Comparison of ENCODE assay signal across 25 cellular contexts in the genomic region with DNA sequence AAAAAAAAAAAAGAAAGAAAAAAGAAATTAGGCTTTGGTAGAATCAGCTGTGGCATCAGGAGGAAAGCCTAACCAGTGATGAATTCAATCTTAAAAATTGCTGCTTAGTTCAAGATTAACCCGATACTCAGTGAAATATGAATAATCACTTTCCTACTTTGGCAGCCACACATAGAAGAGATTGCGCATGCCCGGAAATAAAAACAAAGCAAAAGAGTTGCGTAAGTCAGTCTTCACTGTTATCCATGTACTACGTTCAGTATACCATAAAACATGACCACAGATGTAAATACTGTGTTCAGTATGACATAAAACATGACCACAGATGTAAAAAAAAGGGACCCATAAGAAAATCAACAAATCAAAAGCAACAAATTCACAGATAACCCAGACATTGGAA. TPM values are rescaled to one million over a fixed set of nuclear protein-coding genes. Genes with fewer than 3 reads are reported as not detected.
DNase-seq lines count a peak whose midpoint lies in the region; ATAC-seq, FAIRE-seq and TF ChIP-seq lines count a peak whose summit lies in the region.
"Had no signal": no experiment of that assay in that cellular context is flagged by ENCODE, and none has a peak within 500 bp of the region (broad histone marks: within the 10 kb centered on the region; RNA-seq: fewer than 3 reads in every experiment).

No MANE protein-coding gene starts in this region.

- TF ChIP-seq CTCF in bronchial epithelial cell (IDR thresholded peaks at IDR 0.05; ENCODE audit: insufficient read depth, low read length, severe bottlenecking) (no peak), WTC11 (IDR thresholded peaks at IDR 0.05) (no peak)

- H3K36me3 ChIP-seq in bronchial epithelial cell (ENCODE audit: control insufficient read depth, insufficient read depth, low read length): no peaks in the 10 kb centered on the region
- H3K36me3 ChIP-seq: BE2C, heart left ventricle, suprapubic skin had no signal

- no peaks in the 10 kb centered on the region for H3K27me3 ChIP-seq in bronchial epithelial cell (ENCODE audit: control insufficient read depth, insufficient read depth, low read length)
- H3K27me3 ChIP-seq: BE2C had no signal

- POLR2A ChIA-PET in WTC11 (lab: Charles Lee): no interaction called here

- H3K27ac Mint-ChIP-seq in WTC11: no peak overlapping the region
- H3K27ac Mint-ChIP-seq: activated CD8-positive, alpha-beta T cell treated with anti-CD3 and anti-CD28 coated beads, Interleukin-2, amount 10 ng/mL, durations not matched to agents 7 days and 5 days; activated naive CD4-positive, alpha-beta T cell treated with anti-CD3 and anti-CD28 coated beads, Interleukin-2, amount 50 U/mL, for 24 hours; HFFc6 had no signal

- no peaks in the 10 kb centered on the region for H3K36me3 Mint-ChIP-seq in WTC11
- H3K36me3 Mint-ChIP-seq: activated naive CD4-positive, alpha-beta T cell treated with anti-CD3 and anti-CD28 coated beads, Interleukin-2, amount 50 U/mL, for 24 hours; naive thymus-derived CD8-positive, alpha-beta T cell had no signal

- no peaks in the 10 kb centered on the region for H3K27me3 Mint-ChIP-seq in WTC11 (ENCODE audit: low read depth)

- no peak for FAIRE-seq in bronchial epithelial cell (lab: Jason Lieb, UNC)

- no peak overlapping the region for H3K4me3 Mint-ChIP-seq in WTC11
- H3K4me3 Mint-ChIP-seq: activated CD8-positive, alpha-beta T cell treated with anti-CD3 and anti-CD28 coated beads, Interleukin-2, amount 10 ng/mL, durations not matched to agents 7 days and 5 days; activated naive CD4-positive, alpha-beta T cell treated with anti-CD3 and anti-CD28 coated beads, Interleukin-2, amount 50 U/mL, for 24 hours; activated T-cell treated with anti-CD3 and anti-CD28 coated beads, Interleukin-2, amount 50 U/mL, for 4 hours; HFFc6; naive thymus-derived CD8-positive, alpha-beta T cell had no signal

- ATAC-seq in GM21447 (IDR thresholded peaks at IDR 0.05; ENCODE audit: unreplicated experiment) (no peak), WTC11 (no peak)
- ATAC-seq: activated CD8-positive, alpha-beta T cell treated with anti-CD3 and anti-CD28 coated beads, Interleukin-2, amount 10 ng/mL, durations not matched to agents 7 days and 5 days; activated T-cell treated with anti-CD3 and anti-CD28 coated beads, Interleukin-2, amount 50 U/mL, for 4 hours; heart left ventricle; naive thymus-derived CD8-positive, alpha-beta T cell had no signal

- peaks cover 2% of the 10 kb centered on the region for H3K9me3 Mint-ChIP-seq in WTC11
- H3K9me3 Mint-ChIP-seq: activated naive CD4-positive, alpha-beta T cell treated with anti-CD3 and anti-CD28 coated beads, Interleukin-2, amount 50 U/mL, for 24 hours; activated T-cell treated with anti-CD3 and anti-CD28 coated beads, Interleukin-2, amount 50 U/mL, for 4 hours; HFFc6; naive thymus-derived CD8-positive, alpha-beta T cell had no signal

- no peak overlapping the region for H3K4me3 ChIP-seq in bronchial epithelial cell (ENCODE audit: low read depth, low read length)
- H3K4me3 ChIP-seq: heart left ventricle, lung, skin epidermis, suprapubic skin had no signal

- peak; percentile 47 for DNase-seq in HCEC 1CT
- DNase-seq in NCI-H226: peak; percentile 14
- peak; percentile 69 for DNase-seq in bronchial epithelial cell (ENCODE audit: low read depth)
- DNase-seq in mucosa of gallbladder (ENCODE audit: low spot score): peak; percentile 42
- DNase-seq in WTC11 (ENCODE audit: low spot score): no peak
- DNase-seq in stimulated activated CD4-positive, alpha-beta T cell treated with anti-CD3 and anti-CD28 coated beads, Interleukin-4, amount 100 ng/mL, for 4 hours: no peak
- DNase-seq: activated CD8-positive, alpha-beta T cell treated with anti-CD3 and anti-CD28 coated beads, Interleukin-2, amount 10 ng/mL, durations not matched to agents 7 days and 5 days; activated T-cell treated with anti-CD3 and anti-CD28 coated beads, Interleukin-2, amount 50 U/mL, for 4 hours; BE2C; GDM1; heart left ventricle; HFFc6; islet precursor cell; NCI-H187; NCI-H446 treated with DMSO at 0.1 percent for 48 hours; SHP77 treated with DMSO at 0.1 percent for 48 hours; stimulated activated CD4-positive, alpha-beta T cell treated with anti-CD3 and anti-CD28 coated beads, Interleukin-4, amount 100 ng/mL, for 1 hour had no signal

- H3K4me1 Mint-ChIP-seq in WTC11: peaks cover 41% of the 10 kb centered on the region

- CTCF ChIA-PET in WTC11 (lab: Charles Lee): no interaction called here

TF ChIP-seq in WTC11, 78 proteins besides CTCF, POLR2A, EP300 and RAD21:
- no peak for TF ChIP-seq ZNF263 (CRISPR knock-in tag; IDR thresholded peaks at IDR 0.05; ENCODE audit: low read depth)
- no peak for TF ChIP-seq ZNF138 (CRISPR knock-in tag; conservative IDR thresholded peaks at IDR 0.05)
- no peak for TF ChIP-seq ZNF232 (CRISPR knock-in tag; IDR thresholded peaks at IDR 0.05)
- no peak for TF ChIP-seq NR2C2 (CRISPR knock-in tag; IDR thresholded peaks at IDR 0.05)
- no peak for TF ChIP-seq TP53 (CRISPR knock-in tag; IDR thresholded peaks at IDR 0.05)
- no peak for TF ChIP-seq MAX (CRISPR knock-in tag; IDR thresholded peaks at IDR 0.05)
- TF ChIP-seq MXD4 (CRISPR knock-in tag; IDR thresholded peaks at IDR 0.05; ENCODE audit: borderline replicate concordance): no peak
- no peak for TF ChIP-seq E2F1 (CRISPR knock-in tag; IDR thresholded peaks at IDR 0.05)
- no peak for TF ChIP-seq NR3C1 (CRISPR knock-in tag; conservative IDR thresholded peaks at IDR 0.05; ENCODE audit: low read depth)
- TF ChIP-seq AR (CRISPR knock-in tag; IDR thresholded peaks at IDR 0.05): no peak

RNA-seq across cellular contexts. Expression of gene CD1D, which starts 19.1 kb away (rescaled TPM):
- total RNA-seq in bronchial epithelial cell (3.1 and 3.9 TPM in 2 replicates), mucosa of gallbladder (7.2 TPM), WTC11 (2021) (3.8 to 4.7 TPM (median 3.9 TPM) in 3 replicates)
- total RNA-seq: activated CD8-positive, alpha-beta T cell treated with anti-CD3 and anti-CD28 coated beads, Interleukin-2, amount 10 ng/mL, durations not matched to agents 7 days and 5 days; activated T-cell treated with anti-CD3 and anti-CD28 coated beads, Interleukin-2, amount 50 U/mL, for 4 hours; HFFc6; T-helper 2 cell treated with Interferon-gamma antibody and Interleukin-4, amounts not matched to agents 100 ng/mL and 5 ng/mL, for 36 hours had no signal

RNA-seq across cellular contexts. Expression of gene CD1A, which starts 54.4 kb away (rescaled TPM):
- total RNA-seq in bronchial epithelial cell: not detected in 2 replicates
- 0.09 TPM for total RNA-seq in mucosa of gallbladder
- total RNA-seq in WTC11 (2021): not detected in 3 replicates
- total RNA-seq: activated T-cell treated with anti-CD3 and anti-CD28 coated beads, Interleukin-2, amount 50 U/mL, for 4 hours; HFFc6; naive thymus-derived CD8-positive, alpha-beta T cell; posterior vena cava had no signal

Comparison
In these comparisons a context has a peak if more than half of its experiments do, and no peak if none do; other contexts are left out.
1. DNase-seq: peak in HCEC 1CT (single experiment), NCI-H226 (single experiment), bronchial epithelial cell (single experiment) and mucosa of gallbladder (single experiment); none in WTC11 (single experiment) and stimulated activated CD4-positive, alpha-beta T cell treated with anti-CD3 and anti-CD28 coated beads, Interleukin-4, amount 100 ng/mL, for 4 hours (0 of 2).